ENCODE assay signal across 1 cellular context in the genomic region with DNA sequence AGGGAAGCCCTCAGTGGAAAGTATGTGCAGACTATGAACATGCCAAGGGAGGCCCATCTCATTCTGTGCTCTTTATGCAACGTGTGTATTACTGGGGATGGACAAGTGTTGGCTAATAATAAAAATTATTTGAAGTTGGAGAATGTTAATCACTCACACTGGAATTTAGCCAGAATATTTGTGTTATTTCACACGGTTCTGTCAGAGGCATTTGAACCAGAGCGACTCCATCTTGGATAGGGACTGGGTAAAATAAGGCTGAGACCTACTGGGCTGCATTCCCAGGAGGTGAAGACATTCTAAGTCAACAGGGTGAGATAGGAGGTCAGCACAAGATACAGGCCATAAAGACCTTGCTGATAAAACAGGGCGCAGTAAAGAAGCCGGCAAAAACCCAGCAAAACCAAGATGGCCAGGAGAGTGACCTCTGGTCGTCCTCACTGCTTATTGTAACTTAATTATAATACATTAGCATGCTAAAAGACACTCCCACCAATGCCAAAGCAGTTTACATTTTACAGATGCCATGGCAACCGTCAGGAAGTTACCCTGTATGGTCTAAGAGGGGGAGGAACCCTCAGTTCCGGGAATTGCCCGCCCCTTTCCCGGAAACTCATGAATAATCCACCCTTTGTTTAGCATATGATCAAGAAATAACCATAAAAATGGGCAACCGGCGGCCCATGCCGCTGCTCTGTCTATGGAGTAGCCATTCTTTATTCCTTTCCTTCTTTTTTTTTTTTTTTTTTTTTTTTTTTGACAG.
A peak's percentile ranks its signal among the peaks of the same experiment; 100 is the strongest.
TF ChIP-seq lines count a peak whose summit lies in the region.

No MANE protein-coding gene starts in this region.

TF ChIP-seq in GM23338, 12 proteins besides CTCF, POLR2A, EP300 and RAD21 (continued from another document):
- 0 out of 2 replicates have a peak, but pooled peaks have one; percentile 60 for TF ChIP-seq ZNF462 (CRISPR knock-in tag; IDR thresholded peaks at IDR 0.05)
